Comparison of ENCODE assay signal across 10 cellular contexts in genomic region chr5:122295138-122295537, GRCh38. TPM values are rescaled to one million over a fixed set of nuclear protein-coding genes. Genes with fewer than 3 reads are reported as not detected.
DNase-seq lines count a peak whose midpoint lies in the region; ATAC-seq and TF ChIP-seq lines count a peak whose summit lies in the region.
"Had no signal": no experiment of that assay in that cellular context is flagged by ENCODE, and none has a peak within 500 bp of the region (broad histone marks: within the 10 kb centered on the region; RNA-seq: fewer than 3 reads in every experiment).

No MANE protein-coding gene starts in this region.

- no peaks in the 10 kb centered on the region for H3K4me1 Mint-ChIP-seq in effector memory CD8-positive, alpha-beta T cell (ENCODE audit: low read depth in 2 of 2)

- H3K36me3 ChIP-seq in right atrium auricular region, result no peaks in the 10 kb centered on the region

- TF ChIP-seq CTCF in C4-2B (conservative IDR thresholded peaks at IDR 0.05) (peak; percentile 39), fibroblast of villous mesenchyme (IDR thresholded peaks at IDR 0.05; ENCODE audit: insufficient read depth, low read depth, low read length) (peak; percentile 43), right atrium auricular region (IDR thresholded peaks at IDR 0.05) (peak in 1 of 2 donors; percentile 45)

- H3K27me3 Mint-ChIP-seq in effector memory CD8-positive, alpha-beta T cell, result no peaks in the 10 kb centered on the region

- H3K4me3 Mint-ChIP-seq in effector memory CD8-positive, alpha-beta T cell, result no peak overlapping the region

- H3K36me3 Mint-ChIP-seq in effector memory CD8-positive, alpha-beta T cell (ENCODE audit: insufficient read depth), result no peaks in the 10 kb centered on the region

- H3K4me1 ChIP-seq in right atrium auricular region, result no peaks in the 10 kb centered on the region

- peak; percentile 41 for ATAC-seq in GM21423 (IDR thresholded peaks at IDR 0.05; ENCODE audit: unreplicated experiment)
- ATAC-seq in effector memory CD8-positive, alpha-beta T cell (replicated peaks), result no peak

- H3K27ac ChIP-seq in C4-2B (no peak overlapping the region), right atrium auricular region (no peak overlapping the region)
- H3K27ac ChIP-seq: epithelial cell of prostate had no signal

- peaks cover 0 to 6% of the 10 kb centered on the region in 2 donors for H3K9me3 ChIP-seq in right atrium auricular region

- H3K4me3 ChIP-seq in fibroblast of villous mesenchyme (ENCODE audit: low read depth, low read length), result no peak overlapping the region
- no peak overlapping the region for H3K4me3 ChIP-seq in right atrium auricular region

- no peaks in the 10 kb centered on the region for H3K27me3 ChIP-seq in right atrium auricular region

- peaks cover 0 to 5% of the 10 kb centered on the region in 2 donors for H3K9me3 Mint-ChIP-seq in effector memory CD8-positive, alpha-beta T cell

- no peak overlapping the region for H3K27ac Mint-ChIP-seq in effector memory CD8-positive, alpha-beta T cell

- DNase-seq in NCI-H446 treated with DMSO at 0.1 percent for 48 hours (lab: John Stamatoyannopoulos, UW), result peak; percentile 60
- no peak for DNase-seq in fibroblast of villous mesenchyme (ENCODE audit: low read depth)
- DNase-seq in cerebellar nuclear complex (lab: John Stamatoyannopoulos, UW), result no peak
- DNase-seq in HuH-7.5 (ENCODE audit: low spot score), result no peak
- DNase-seq in effector memory CD8-positive, alpha-beta T cell, result no peak
- no peak for DNase-seq in right atrium auricular region (ENCODE audit: low spot score)
- DNase-seq: activated CD8-positive, alpha-beta memory T cell treated with anti-CD3 and anti-CD28 coated beads for 24 hours had no signal

RNA-seq across cellular contexts. Expression of gene SNCAIP, which starts 16.9 kb away (rescaled TPM):
- total RNA-seq in fibroblast of villous mesenchyme, result 19.0 and 32.5 TPM in 2 replicates
- total RNA-seq in right atrium auricular region, result 1 to 10 TPM; 8.1 to 9.5 TPM
